7 cellular contexts compared by ENCODE assay signal in the genomic region with DNA sequence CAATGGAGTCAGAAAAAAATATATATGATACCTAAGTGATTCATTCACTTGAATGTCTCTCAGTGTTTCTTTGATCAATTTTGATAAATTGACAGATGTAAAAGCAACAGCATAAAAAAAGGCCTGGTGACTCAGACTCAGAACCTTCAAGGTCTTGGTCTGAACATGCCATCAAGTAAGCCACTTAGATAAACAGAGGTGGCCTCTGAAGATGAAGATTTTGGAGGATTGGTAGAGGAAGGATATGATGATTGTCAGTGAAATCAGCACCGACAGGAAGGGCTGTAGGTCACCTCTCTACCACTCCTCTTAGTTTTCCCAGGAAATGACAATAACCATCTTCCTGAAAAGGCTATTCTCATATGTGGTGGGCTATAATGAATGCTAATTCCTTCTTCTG.
"Had no signal": no experiment of that assay in that cellular context is flagged by ENCODE, and none has a peak within 500 bp of the region (broad histone marks: within the 10 kb centered on the region; RNA-seq: fewer than 3 reads in every experiment).

No MANE protein-coding gene starts in this region.

- DNase-seq: H7, IMR-90, KG1 had no signal

- H3K4me2 ChIP-seq: GM23338 had no signal

- H3K9me3 ChIP-seq: HAP-1 had no signal

- ATAC-seq: GM23338, K562 had no signal

- H2AFZ ChIP-seq: GM23338 had no signal

- H3K36me3 ChIP-seq: HAP-1 had no signal

- FAIRE-seq: HTR-8/SVneo, K562 had no signal

- H3K4me3 ChIP-seq: GM23338, HAP-1, K562 had no signal
